Comparison of ENCODE assay signal across 25 cellular contexts in the genomic region with DNA sequence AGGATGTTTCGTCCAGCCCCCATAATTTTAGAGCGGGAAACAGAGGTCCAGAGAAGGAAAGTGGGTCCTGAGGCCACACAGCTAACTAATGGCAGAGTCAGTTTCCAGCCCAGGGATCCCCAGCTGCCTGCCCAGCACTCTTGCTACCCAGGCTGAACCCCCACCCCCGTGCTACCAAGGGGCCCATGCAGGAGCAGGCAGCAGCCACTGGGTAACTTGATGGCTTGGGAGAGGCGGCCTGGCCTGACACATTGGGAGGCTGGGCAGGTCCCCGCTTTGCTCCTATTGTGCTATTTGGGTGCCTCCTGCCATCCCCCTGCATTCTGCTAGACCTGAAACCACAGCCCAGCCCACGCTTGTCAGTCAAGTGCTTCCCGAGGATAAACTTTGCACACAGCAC. TPM values are rescaled to one million over a fixed set of nuclear protein-coding genes. Genes with fewer than 3 reads are reported as not detected.
DNase-seq lines count a peak whose midpoint lies in the region; ATAC-seq, FAIRE-seq and TF ChIP-seq lines count a peak whose summit lies in the region.
"Had no signal": no experiment of that assay in that cellular context is flagged by ENCODE, and none has a peak within 500 bp of the region (broad histone marks: within the 10 kb centered on the region; RNA-seq: fewer than 3 reads in every experiment).

No MANE protein-coding gene starts in this region.

- no peaks in the 10 kb centered on the region for H3K4me1 ChIP-seq in GM12878 (ENCODE audit: control insufficient read depth, insufficient read depth, low read length)
- H3K4me1 ChIP-seq in upper lobe of right lung: no peaks in the 10 kb centered on the region
- no peaks in the 10 kb centered on the region for H3K4me1 ChIP-seq in esophagus muscularis mucosa
- H3K4me1 ChIP-seq: colonic mucosa had no signal

- H3K4me3 ChIP-seq in GM12878 (no peak overlapping the region), upper lobe of right lung (no peak overlapping the region), esophagus muscularis mucosa (no peak overlapping the region)
- H3K4me3 ChIP-seq: colonic mucosa, SJSA1 had no signal

- H3K27me3 ChIP-seq in GM12878 (replicated peaks in 1 of 2; ENCODE audit: control insufficient read depth in 2 of 2, insufficient read depth in 2 of 2, low read length in 1 of 2) (0 out of 4 replicates have a peak, but pooled peaks cover 0 to 1% of the 10 kb centered on the region in 2 experiments), upper lobe of right lung (no peaks in the 10 kb centered on the region), esophagus muscularis mucosa (no peaks in the 10 kb centered on the region)
- H3K27me3 ChIP-seq: brain microvascular endothelial cell, colonic mucosa, SJSA1 had no signal

- in situ Hi-C loops in GM12878 (cut with MboI): no loop called here

- H3K36me3 ChIP-seq in GM12878 (ENCODE audit: control insufficient read depth in 2 of 2, insufficient read depth in 2 of 2, low read length in 1 of 2): no peaks in the 10 kb centered on the region
- H3K36me3 ChIP-seq in upper lobe of right lung: no peaks in the 10 kb centered on the region
- no peaks in the 10 kb centered on the region for H3K36me3 ChIP-seq in esophagus muscularis mucosa
- H3K36me3 ChIP-seq: brain microvascular endothelial cell, colonic mucosa, SJSA1 had no signal

- no peak overlapping the region for H3K27ac ChIP-seq in GM12878 (ENCODE audit: control insufficient read depth, insufficient read depth)
- no peak overlapping the region for H3K27ac ChIP-seq in upper lobe of right lung
- H3K27ac ChIP-seq in esophagus muscularis mucosa (replicated peaks in 1 of 4): no peak overlapping the region
- H3K27ac ChIP-seq: brain microvascular endothelial cell, colonic mucosa, SJSA1 had no signal

- no peaks in the 10 kb centered on the region for H4K20me1 ChIP-seq in GM12878 (ENCODE audit: control insufficient read depth, insufficient read depth)

- TF ChIP-seq EP300 in GM12878 (IDR thresholded peaks at IDR 0.05; ENCODE audit: borderline replicate concordance in 1 of 2, control insufficient read depth in 1 of 2, low read depth in 2 of 2, low read length in 2 of 2): no peak
- no peak for TF ChIP-seq EP300 in esophagus muscularis mucosa (IDR thresholded peaks at IDR 0.05)

- TF ChIP-seq RAD21 in GM12878 (IDR thresholded peaks at IDR 0.05; ENCODE audit: insufficient read depth, low read depth, low read length): no peak

- no peaks in the 10 kb centered on the region for H3K9me3 Mint-ChIP-seq in activated T-cell treated with anti-CD3 and anti-CD28 coated beads, Interleukin-2, amount 50 U/mL, for 24 hours
- no peaks in the 10 kb centered on the region for H3K9me3 Mint-ChIP-seq in activated T-cell treated with anti-CD3 and anti-CD28 coated beads, Interleukin-2, amount 50 U/mL, for 4 hours
- H3K9me3 Mint-ChIP-seq: activated CD4-positive, alpha-beta T cell treated with anti-CD3 and anti-CD28 coated beads, Interleukin-2, amount 10 ng/mL, durations not matched to agents 7 days and 5 days; activated T-helper 2 cell treated with anti-CD3 and anti-CD28 coated beads, Interferon-gamma antibody, Interleukin-2, Interleukin-4, amounts not matched to agents 10 μg/mL and 5 μg/mL and 100 μg/mL, durations not matched to agents 14 hours and 24 hours and 36 hours; CD8-positive, alpha-beta T cell; T-helper 1 cell treated with Interleukin-12 subunit alpha and Interleukin-12 subunit beta and Interleukin-4 antibody, amounts not matched to agents 30 μg/mL and 1 μg/mL, for 36 hours had no signal

- CTCF ChIA-PET in GM12878 (lab: Yijun Ruan, JAX): interaction anchor here (0.5 to 1.5 kb wide), 6 partner anchors 9 to 92 kb away, joined by 3 to 4 read pairs (median 3); no protein-coding TSS in a partner anchor

- H3K9me3 ChIP-seq in GM12878 (replicated peaks; ENCODE audit: control insufficient read depth, insufficient read depth, low read length): no peaks in the 10 kb centered on the region
- H3K9me3 ChIP-seq in upper lobe of right lung: no peaks in the 10 kb centered on the region
- no peaks in the 10 kb centered on the region for H3K9me3 ChIP-seq in esophagus muscularis mucosa
- H3K9me3 ChIP-seq: colonic mucosa, SJSA1 had no signal

- H3K36me3 Mint-ChIP-seq in activated T-cell treated with anti-CD3 and anti-CD28 coated beads, Interleukin-2, amount 50 U/mL, for 24 hours (ENCODE audit: low read depth): no peaks in the 10 kb centered on the region
- H3K36me3 Mint-ChIP-seq in activated T-cell treated with anti-CD3 and anti-CD28 coated beads, Interleukin-2, amount 50 U/mL, for 4 hours (ENCODE audit: insufficient read depth): no peaks in the 10 kb centered on the region
- H3K36me3 Mint-ChIP-seq: activated CD8-positive, alpha-beta memory T cell treated with anti-CD3 and anti-CD28 coated beads, Interleukin-2, amount 10 ng/mL, durations not matched to agents 7 days and 5 days; CD8-positive, alpha-beta T cell had no signal

- SMC1A ChIA-PET in GM12878 (lab: Charles Lee; ENCODE audit: uncharacterized antibody, unreplicated experiment): interaction anchor here (1.1 to 1.4 kb wide), 2 partner anchors 9 to 28 kb away, joined by 4 read pairs; no protein-coding TSS in a partner anchor

- no peak overlapping the region for H3K27ac Mint-ChIP-seq in activated T-cell treated with anti-CD3 and anti-CD28 coated beads, Interleukin-2, amount 50 U/mL, for 24 hours
- H3K27ac Mint-ChIP-seq: activated CD4-positive, alpha-beta T cell treated with anti-CD3 and anti-CD28 coated beads, Interleukin-2, amount 10 ng/mL, durations not matched to agents 7 days and 5 days; activated CD8-positive, alpha-beta memory T cell treated with anti-CD3 and anti-CD28 coated beads, Interleukin-2, amount 10 ng/mL, durations not matched to agents 7 days and 5 days; activated T-helper 2 cell treated with anti-CD3 and anti-CD28 coated beads, Interferon-gamma antibody, Interleukin-2, Interleukin-4, amounts not matched to agents 10 μg/mL and 5 μg/mL and 100 μg/mL, durations not matched to agents 14 hours and 24 hours and 36 hours; CD8-positive, alpha-beta T cell; T-helper 1 cell treated with Interleukin-12 subunit alpha and Interleukin-12 subunit beta and Interleukin-4 antibody, amounts not matched to agents 30 μg/mL and 1 μg/mL, for 36 hours had no signal

- DNase-seq in activated T-cell treated with anti-CD3 and anti-CD28 coated beads, Interleukin-2, amount 50 U/mL, for 24 hours: peak; percentile 22
- DNase-seq in activated T-cell treated with anti-CD3 and anti-CD28 coated beads, Interleukin-2, amount 50 U/mL, for 4 hours: no peak
- DNase-seq in GM12878 (ENCODE audit: low read depth, low spot score): no peak
- peak; percentile 8 for DNase-seq in omental fat pad (ENCODE audit: low spot score)
- DNase-seq in upper lobe of right lung: peak; percentile 53
- DNase-seq in SIG-M5 treated with dmso at 0.1 percent for 504 hours (lab: John Stamatoyannopoulos, UW; ENCODE audit: unreplicated experiment): no peak
- no peak for DNase-seq in esophagus muscularis mucosa (ENCODE audit: extremely low spot score)
- DNase-seq: 8988T; activated CD4-positive, alpha-beta T cell treated with anti-CD3 and anti-CD28 coated beads, Interleukin-2, amount 10 ng/mL, durations not matched to agents 7 days and 5 days; activated CD8-positive, alpha-beta memory T cell treated with anti-CD3 and anti-CD28 coated beads, Interleukin-2, amount 10 ng/mL, durations not matched to agents 7 days and 5 days; brain microvascular endothelial cell; CD8-positive, alpha-beta T cell; colonic mucosa; Kasumi-1; NCI-H1092; NCI-H187 treated with DMSO at 0.1 percent for 48 hours; OCI-M1 had no signal

- TF ChIP-seq CTCF in GM12878 (IDR thresholded peaks at IDR 0.05 in 2 of 3, conservative IDR thresholded peaks at IDR 0.05 in 1 of 3; ENCODE audit: control insufficient read depth in 2 of 3, extremely low read depth in 1 of 3, insufficient read depth in 1 of 3, low read depth in 3 of 3, low read length in 3 of 3): no peak
- TF ChIP-seq CTCF in omental fat pad (IDR thresholded peaks at IDR 0.05): no peak
- TF ChIP-seq CTCF in upper lobe of right lung (IDR thresholded peaks at IDR 0.05): no peak
- no peak for TF ChIP-seq CTCF in esophagus muscularis mucosa (IDR thresholded peaks at IDR 0.05)

- H3K27me3 Mint-ChIP-seq in activated T-cell treated with anti-CD3 and anti-CD28 coated beads, Interleukin-2, amount 50 U/mL, for 24 hours: peaks cover 5% of the 10 kb centered on the region
- H3K27me3 Mint-ChIP-seq in activated T-cell treated with anti-CD3 and anti-CD28 coated beads, Interleukin-2, amount 50 U/mL, for 4 hours (ENCODE audit: low read depth): peaks cover 3% of the 10 kb centered on the region

- TF ChIP-seq POLR2A in GM12878 (IDR thresholded peaks at IDR 0.05; ENCODE audit: low read depth, low read length) (no peak), esophagus muscularis mucosa (IDR thresholded peaks at IDR 0.05; ENCODE audit: low read depth) (no peak)

- 19% methylated on average over 7 of the region's 7 CpGs for WGBS in GM12878 (ENCODE audit: insufficient coverage, insufficient replicate concordance, low lambda C conversion rate, missing lambda C conversion rate)
- 87% methylated on average over 6 of the region's 7 CpGs for WGBS in esophagus muscularis mucosa

- POLR2A ChIA-PET in GM12878 (lab: Charles Lee): no interaction called here

- intact Hi-C loops in GM12878 (cut with micrococcal nuclease; ENCODE audit: unreplicated experiment) (no loop called here), upper lobe of right lung (cut with DNase I) (no loop called here), esophagus muscularis mucosa (cut with DNase I) (no loop called here)

- no peak for ATAC-seq in activated T-cell treated with anti-CD3 and anti-CD28 coated beads, Interleukin-2, amount 50 U/mL, for 4 hours
- ATAC-seq in GM12878 (no peak; the same call in 2 of the 3 replicates), omental fat pad (ENCODE audit: low FRiP score) (no peak), upper lobe of right lung (no peak), GM21529 (IDR thresholded peaks at IDR 0.05; ENCODE audit: unreplicated experiment) (no peak)
- ATAC-seq: activated CD8-positive, alpha-beta memory T cell treated with anti-CD3 and anti-CD28 coated beads, Interleukin-2, amount 10 ng/mL, durations not matched to agents 7 days and 5 days; CD8-positive, alpha-beta T cell had no signal

- H3K79me2 ChIP-seq in GM12878 (ENCODE audit: control insufficient read depth, insufficient read depth, low read length): no peaks in the 10 kb centered on the region

- H2AFZ ChIP-seq in GM12878 (ENCODE audit: control insufficient read depth, low read depth, low read length): no peak overlapping the region

- no peaks in the 10 kb centered on the region for H3K4me1 Mint-ChIP-seq in activated T-cell treated with anti-CD3 and anti-CD28 coated beads, Interleukin-2, amount 50 U/mL, for 24 hours (ENCODE audit: low read depth)
- no peaks in the 10 kb centered on the region for H3K4me1 Mint-ChIP-seq in activated T-cell treated with anti-CD3 and anti-CD28 coated beads, Interleukin-2, amount 50 U/mL, for 4 hours (ENCODE audit: low read depth)
- H3K4me1 Mint-ChIP-seq: activated CD4-positive, alpha-beta T cell treated with anti-CD3 and anti-CD28 coated beads, Interleukin-2, amount 10 ng/mL, durations not matched to agents 7 days and 5 days had no signal

- no TSS peak for BruUV-seq in GM12878 (replicated peaks; lab: Mats Ljungman, UMichigan)

- H3K9ac ChIP-seq in GM12878 (ENCODE audit: control insufficient read depth, insufficient read depth, low read length): no peak overlapping the region

- H3K4me2 ChIP-seq in GM12878 (ENCODE audit: control insufficient read depth, insufficient read depth): no peak overlapping the region

- FAIRE-seq in GM12878 (lab: Jason Lieb, UNC): no peak

- RAD21 ChIA-PET in GM12878 (lab: Charles Lee; ENCODE audit: unreplicated experiment): interaction anchor here (0.7 kb wide), 1 partner anchor 34 kb away, joined by 3 read pairs; no protein-coding TSS in a partner anchor

- no peak overlapping the region for H3K4me3 Mint-ChIP-seq in activated T-cell treated with anti-CD3 and anti-CD28 coated beads, Interleukin-2, amount 50 U/mL, for 24 hours
- no peak overlapping the region for H3K4me3 Mint-ChIP-seq in activated T-cell treated with anti-CD3 and anti-CD28 coated beads, Interleukin-2, amount 50 U/mL, for 4 hours
- H3K4me3 Mint-ChIP-seq: activated CD4-positive, alpha-beta T cell treated with anti-CD3 and anti-CD28 coated beads, Interleukin-2, amount 10 ng/mL, durations not matched to agents 7 days and 5 days; activated CD8-positive, alpha-beta memory T cell treated with anti-CD3 and anti-CD28 coated beads, Interleukin-2, amount 10 ng/mL, durations not matched to agents 7 days and 5 days; CD8-positive, alpha-beta T cell; T-helper 1 cell treated with Interleukin-12 subunit alpha and Interleukin-12 subunit beta and Interleukin-4 antibody, amounts not matched to agents 30 μg/mL and 1 μg/mL, for 36 hours had no signal

RNA-seq across cellular contexts. Expression of a gene that starts 6.8 kb away (rescaled TPM):
- under 1 TPM; 0.28 to 0.84 (median 0.76) TPM for total RNA-seq in activated T-cell treated with anti-CD3 and anti-CD28 coated beads, Interleukin-2, amount 50 U/mL, for 4 hours
- 2.2 and 2.5 TPM in 2 replicates for total RNA-seq in GM12878 (2013; cell fraction: nucleolus; rRNA removed)
- total RNA-seq in GM12878 (2014; rRNA removed) (0.40 and 1.2 TPM in 2 replicates), GM12878 (2014; rRNA removed; fragmentation: Illumina TruSeq; extraction: Trizol) (0.14 and 0.36 TPM in 2 replicates), GM12878 (2021) (0.59 and 0.77 TPM in 2 replicates), omental fat pad (1 to 10 TPM in 1 of 4 donors, under 1 TPM in 1, not detected in 2; 0.72 to 1.5 TPM), upper lobe of right lung (5.7 TPM), esophagus muscularis mucosa (under 1 TPM in 3 of 4 donors, not detected in 1; 0.33 to 0.52 (median 0.45) TPM)
- 0.14 TPM for polyA plus RNA-seq in GM12878 (2011; ENCODE audit: low read depth)
- polyA plus RNA-seq in GM12878 (2011; rRNA removed) (0.03 and 0.07 TPM in 2 replicates), GM12878 (2014; fragmentation: Illumina TruSeq; extraction: Trizol) (0.16 and 0.25 TPM in 2 replicates), GM12878 (2014; fragmentation: Nextera tagmentation; extraction: Ambion mirVana) (under 1 TPM in 1 of 2 experiments, not detected in 1; 0.07 TPM), GM12878 (2014; rRNA removed) (0.92 and 1.3 TPM in 2 replicates), GM12878 (2016; fragmentation: Nextera tagmentation; extraction: Ambion mirVana) (under 1 TPM in 1 of 2 experiments, not detected in 1; 0.27 TPM)
- polyA plus RNA-seq in GM12878 (2011; cell fraction: cytosol; rRNA removed): 0.28 and 0.38 TPM in 2 replicates
- polyA plus RNA-seq in GM12878 (2011; cell fraction: nucleus; rRNA removed): 0.15 and 0.51 TPM in 2 replicates
- 0.27 and 0.30 TPM in 2 replicates for polyA plus RNA-seq in GM12878 (2012)
- polyA minus RNA-seq in GM12878 (2011; rRNA and poly(A)+ RNA removed): 0.26 and 0.37 TPM in 2 replicates
- not detected in 2 replicates for polyA minus RNA-seq in GM12878 (2011; cell fraction: cytosol; rRNA and poly(A)+ RNA removed)
- polyA minus RNA-seq in GM12878 (2011; cell fraction: nucleus; rRNA and poly(A)+ RNA removed): 0.73 and 1.3 TPM in 2 replicates
- total RNA-seq: fibroblast of lung, lung microvascular endothelial cell had no signal

RNA-seq across cellular contexts. Expression of a gene that starts 37.2 kb away (rescaled TPM):
- total RNA-seq in activated T-cell treated with anti-CD3 and anti-CD28 coated beads, Interleukin-2, amount 50 U/mL, for 4 hours: not detected
- not detected in 2 replicates for total RNA-seq in GM12878 (2013; cell fraction: nucleolus; rRNA removed)
- total RNA-seq in GM12878 (2014; rRNA removed) (not detected in 2 replicates), GM12878 (2014; rRNA removed; fragmentation: Illumina TruSeq; extraction: Trizol) (not detected in 2 replicates), GM12878 (2021) (not detected in 2 replicates), omental fat pad (not detected), upper lobe of right lung (not detected), esophagus muscularis mucosa (not detected)
- not detected for polyA plus RNA-seq in GM12878 (2011; ENCODE audit: low read depth)
- polyA plus RNA-seq in GM12878 (2011; rRNA removed) (not detected in 2 replicates), GM12878 (2014; fragmentation: Illumina TruSeq; extraction: Trizol) (not detected in 2 replicates), GM12878 (2014; fragmentation: Nextera tagmentation; extraction: Ambion mirVana) (not detected), GM12878 (2014; rRNA removed) (not detected in 2 replicates), GM12878 (2016; fragmentation: Nextera tagmentation; extraction: Ambion mirVana) (not detected)
- polyA plus RNA-seq in GM12878 (2011; cell fraction: cytosol; rRNA removed): not detected in 2 replicates
- not detected in 2 replicates for polyA plus RNA-seq in GM12878 (2011; cell fraction: nucleus; rRNA removed)
- polyA plus RNA-seq in GM12878 (2012): not detected in 2 replicates
- polyA minus RNA-seq in GM12878 (2011; rRNA and poly(A)+ RNA removed): not detected in 2 replicates
- polyA minus RNA-seq in GM12878 (2011; cell fraction: cytosol; rRNA and poly(A)+ RNA removed): not detected in 2 replicates
- polyA minus RNA-seq in GM12878 (2011; cell fraction: nucleus; rRNA and poly(A)+ RNA removed): not detected in 2 replicates
- total RNA-seq: activated CD8-positive, alpha-beta memory T cell treated with anti-CD3 and anti-CD28 coated beads, Interleukin-2, amount 10 ng/mL, durations not matched to agents 7 days and 5 days; CD8-positive, alpha-beta T cell; colonic mucosa; fibroblast of lung; kidney epithelial cell; lung microvascular endothelial cell had no signal
- polyA plus RNA-seq: adipose tissue, fibroblast of lung had no signal

Comparison
In these comparisons a context has a peak if more than half of its experiments do, and no peak if none do; other contexts are left out.
1. DNase-seq: peak in activated T-cell treated with anti-CD3 and anti-CD28 coated beads, Interleukin-2, amount 50 U/mL, for 24 hours (single experiment), omental fat pad (single experiment) and upper lobe of right lung (single experiment); none in activated T-cell treated with anti-CD3 and anti-CD28 coated beads, Interleukin-2, amount 50 U/mL, for 4 hours (single experiment), GM12878 (single experiment), SIG-M5 treated with dmso at 0.1 percent for 504 hours (single experiment) and esophagus muscularis mucosa (single experiment).